ENCODE assay signal across 24 cellular contexts in genomic region chr4:89823416-89823815, GRCh38. TPM values are rescaled to one million over a fixed set of nuclear protein-coding genes. Genes with fewer than 3 reads are reported as not detected.
DNase-seq lines count a peak whose midpoint lies in the region; ATAC-seq and TF ChIP-seq lines count a peak whose summit lies in the region.
"Had no signal": no experiment of that assay in that cellular context is flagged by ENCODE, and none has a peak within 500 bp of the region (broad histone marks: within the 10 kb centered on the region; RNA-seq: fewer than 3 reads in every experiment).

No MANE protein-coding gene starts in this region.

- no peaks in the 10 kb centered on the region for H3K4me1 Mint-ChIP-seq in GM23338

- no peak for TF ChIP-seq CTCF in fibroblast of pulmonary artery (IDR thresholded peaks at IDR 0.05; ENCODE audit: low read length, missing control alignments)
- TF ChIP-seq CTCF in GM23338 (conservative IDR thresholded peaks at IDR 0.05; ENCODE audit: low read depth in 2 of 2) = no peak

- H3F3A ChIP-seq in GM23338 (replicated peaks; ENCODE audit: low read depth) = no peaks in the 10 kb centered on the region

- H3K9me3 Mint-ChIP-seq in GM23338 = no peaks in the 10 kb centered on the region
- H3K9me3 Mint-ChIP-seq: activated T-cell treated with anti-CD3 and anti-CD28 coated beads, Interleukin-2, amount 50 U/mL, for 4 hours; naive B cell; type B pancreatic cell had no signal

- H2AFZ ChIP-seq in GM23338 = no peak overlapping the region

- CTCF ChIA-PET in HEK293T (lab: Yijun Ruan, JAX) = no interaction called here

- H3K4me2 ChIP-seq in GM23338 = no peak overlapping the region

- H3K4me3 ChIP-seq in fibroblast of pulmonary artery (replicated peaks; ENCODE audit: low read depth, low read length) (no peak overlapping the region), GM23338 (no peak overlapping the region)
- H3K4me3 ChIP-seq: cardiac muscle cell, left lung had no signal

- POLR2A ChIA-PET in HEK293T (lab: Yijun Ruan, JAX) = no interaction called here

- H3K36me3 Mint-ChIP-seq in GM23338 (ENCODE audit: low read depth) = no peaks in the 10 kb centered on the region; the same call in 2 of the 3 replicates
- H3K36me3 Mint-ChIP-seq: CD8-positive, alpha-beta memory T cell; naive B cell had no signal

- H3K4me1 ChIP-seq in GM23338 (ENCODE audit: insufficient read depth) = no peaks in the 10 kb centered on the region

- H3K27me3 ChIP-seq in GM23338 (ENCODE audit: insufficient read depth) = no peaks in the 10 kb centered on the region
- H3K27me3 ChIP-seq: cardiac muscle cell, foreskin keratinocyte, left lung had no signal

- no peak overlapping the region for H3K27ac Mint-ChIP-seq in GM23338
- H3K27ac Mint-ChIP-seq: B cell; CD8-positive, alpha-beta memory T cell; type B pancreatic cell had no signal

- no peak overlapping the region for H3K4me3 Mint-ChIP-seq in GM23338
- H3K4me3 Mint-ChIP-seq: activated T-cell treated with anti-CD3 and anti-CD28 coated beads, Interleukin-2, amount 50 U/mL, for 4 hours; B cell; CD8-positive, alpha-beta memory T cell; naive B cell; type B pancreatic cell had no signal

- no peak for ATAC-seq in GM23338
- ATAC-seq: activated T-cell treated with anti-CD3 and anti-CD28 coated beads, Interleukin-2, amount 50 U/mL, for 4 hours; foreskin keratinocyte; left lung had no signal

- no peaks in the 10 kb centered on the region for H3K9me2 ChIP-seq in GM23338 (ENCODE audit: insufficient read depth)

- H3K36me3 ChIP-seq in GM23338 (ENCODE audit: insufficient read depth) = no peaks in the 10 kb centered on the region
- H3K36me3 ChIP-seq: cardiac muscle cell, left lung had no signal

- DNase-seq in A172 (ENCODE audit: low spot score) = peak; percentile 1
- DNase-seq in LHCN-M2 (ENCODE audit: low read depth) = peak; percentile 4
- DNase-seq in astrocyte of the hippocampus (ENCODE audit: low read depth, low spot score) = peak; percentile 49
- DNase-seq in fibroblast of pulmonary artery (ENCODE audit: low read depth) = peak; percentile 80
- DNase-seq in HEK293T (ENCODE audit: extremely low spot score) = no peak
- DNase-seq in DMS79 (lab: John Stamatoyannopoulos, UW) = no peak
- DNase-seq in NK-92 (lab: John Stamatoyannopoulos, UW; ENCODE audit: unreplicated experiment) = no peak
- DNase-seq in GM23338 (ENCODE audit: low spot score) = no peak
- DNase-seq: activated CD4-positive, alpha-beta T cell treated with anti-CD3 and anti-CD28 coated beads for 48 hours; activated T-cell treated with anti-CD3 and anti-CD28 coated beads, Interleukin-2, amount 50 U/mL, for 4 hours; CD8-positive, alpha-beta memory T cell; cortex of kidney; Karpas-422; left lung; naive B cell; NCI-H1694; NCI-H524 treated with DMSO at 0.1 percent for 48 hours; small intestine; stimulated activated CD4-positive, alpha-beta T cell treated with anti-CD3 and anti-CD28 coated beads, Interleukin-1b, Interleukin-23, amount 100 ng/mL, for 48 hours; T-helper 2 cell had no signal

- H4K20me1 ChIP-seq in GM23338 (replicated peaks; ENCODE audit: insufficient read depth) = no peaks in the 10 kb centered on the region

- H3K27me3 Mint-ChIP-seq in GM23338 (ENCODE audit: insufficient read depth, low read depth, poor library complexity) = no peaks in the 10 kb centered on the region
- H3K27me3 Mint-ChIP-seq: B cell, naive B cell, type B pancreatic cell had no signal

- no peak overlapping the region for H3K27ac ChIP-seq in GM23338 (ENCODE audit: low read depth)
- H3K27ac ChIP-seq: cardiac muscle cell, foreskin keratinocyte, left lung had no signal

- no peaks in the 10 kb centered on the region for H3K79me2 ChIP-seq in GM23338 (replicated peaks; ENCODE audit: insufficient read depth)

TF ChIP-seq in HEK293T, 16 proteins besides CTCF, POLR2A, EP300 and RAD21:
- TF ChIP-seq ZNF384 (IDR thresholded peaks at IDR 0.05) = no peak
- TF ChIP-seq SP1 (IDR thresholded peaks at IDR 0.05) = no peak
- TF ChIP-seq ELF4 (IDR thresholded peaks at IDR 0.05) = no peak
- no peak for TF ChIP-seq TARDBP (IDR thresholded peaks at IDR 0.05)
- no peak for TF ChIP-seq NFRKB (IDR thresholded peaks at IDR 0.05)
- TF ChIP-seq BHLHE40 (IDR thresholded peaks at IDR 0.05; ENCODE audit: borderline replicate concordance) = no peak
- TF ChIP-seq HDGF (IDR thresholded peaks at IDR 0.05; ENCODE audit: borderline replicate concordance) = no peak
- no peak for TF ChIP-seq FOXK2 (IDR thresholded peaks at IDR 0.05)
- TF ChIP-seq FOXM1 (IDR thresholded peaks at IDR 0.05; ENCODE audit: borderline replicate concordance) = no peak
- TF ChIP-seq LEF1 (IDR thresholded peaks at IDR 0.05; ENCODE audit: borderline replicate concordance) = no peak
- no peak for TF ChIP-seq FOXA1 (IDR thresholded peaks at IDR 0.05)
- no peak for TF ChIP-seq L3MBTL2 (conservative IDR thresholded peaks at IDR 0.05)
- TF ChIP-seq ARNT (IDR thresholded peaks at IDR 0.05) = no peak

TF ChIP-seq in GM23338, 12 proteins besides CTCF, POLR2A, EP300 and RAD21:
- TF ChIP-seq CREB1 (CRISPR knock-in tag; IDR thresholded peaks at IDR 0.05; ENCODE audit: low read depth) (no peak), ZNF331 (CRISPR knock-in tag; IDR thresholded peaks at IDR 0.05; ENCODE audit: low read depth) (no peak), EZH2 (IDR thresholded peaks at IDR 0.05; ENCODE audit: low read depth, unreplicated experiment) (no peak), EZH2phosphoT487 (IDR thresholded peaks at IDR 0.05; ENCODE audit: unreplicated experiment) (no peak), STAT1 (IDR thresholded peaks at IDR 0.05; ENCODE audit: unreplicated experiment) (no peak), POLR2AphosphoS5 (IDR thresholded peaks at IDR 0.05; ENCODE audit: low read depth) (no peak)
- TF ChIP-seq, protein P1, sequence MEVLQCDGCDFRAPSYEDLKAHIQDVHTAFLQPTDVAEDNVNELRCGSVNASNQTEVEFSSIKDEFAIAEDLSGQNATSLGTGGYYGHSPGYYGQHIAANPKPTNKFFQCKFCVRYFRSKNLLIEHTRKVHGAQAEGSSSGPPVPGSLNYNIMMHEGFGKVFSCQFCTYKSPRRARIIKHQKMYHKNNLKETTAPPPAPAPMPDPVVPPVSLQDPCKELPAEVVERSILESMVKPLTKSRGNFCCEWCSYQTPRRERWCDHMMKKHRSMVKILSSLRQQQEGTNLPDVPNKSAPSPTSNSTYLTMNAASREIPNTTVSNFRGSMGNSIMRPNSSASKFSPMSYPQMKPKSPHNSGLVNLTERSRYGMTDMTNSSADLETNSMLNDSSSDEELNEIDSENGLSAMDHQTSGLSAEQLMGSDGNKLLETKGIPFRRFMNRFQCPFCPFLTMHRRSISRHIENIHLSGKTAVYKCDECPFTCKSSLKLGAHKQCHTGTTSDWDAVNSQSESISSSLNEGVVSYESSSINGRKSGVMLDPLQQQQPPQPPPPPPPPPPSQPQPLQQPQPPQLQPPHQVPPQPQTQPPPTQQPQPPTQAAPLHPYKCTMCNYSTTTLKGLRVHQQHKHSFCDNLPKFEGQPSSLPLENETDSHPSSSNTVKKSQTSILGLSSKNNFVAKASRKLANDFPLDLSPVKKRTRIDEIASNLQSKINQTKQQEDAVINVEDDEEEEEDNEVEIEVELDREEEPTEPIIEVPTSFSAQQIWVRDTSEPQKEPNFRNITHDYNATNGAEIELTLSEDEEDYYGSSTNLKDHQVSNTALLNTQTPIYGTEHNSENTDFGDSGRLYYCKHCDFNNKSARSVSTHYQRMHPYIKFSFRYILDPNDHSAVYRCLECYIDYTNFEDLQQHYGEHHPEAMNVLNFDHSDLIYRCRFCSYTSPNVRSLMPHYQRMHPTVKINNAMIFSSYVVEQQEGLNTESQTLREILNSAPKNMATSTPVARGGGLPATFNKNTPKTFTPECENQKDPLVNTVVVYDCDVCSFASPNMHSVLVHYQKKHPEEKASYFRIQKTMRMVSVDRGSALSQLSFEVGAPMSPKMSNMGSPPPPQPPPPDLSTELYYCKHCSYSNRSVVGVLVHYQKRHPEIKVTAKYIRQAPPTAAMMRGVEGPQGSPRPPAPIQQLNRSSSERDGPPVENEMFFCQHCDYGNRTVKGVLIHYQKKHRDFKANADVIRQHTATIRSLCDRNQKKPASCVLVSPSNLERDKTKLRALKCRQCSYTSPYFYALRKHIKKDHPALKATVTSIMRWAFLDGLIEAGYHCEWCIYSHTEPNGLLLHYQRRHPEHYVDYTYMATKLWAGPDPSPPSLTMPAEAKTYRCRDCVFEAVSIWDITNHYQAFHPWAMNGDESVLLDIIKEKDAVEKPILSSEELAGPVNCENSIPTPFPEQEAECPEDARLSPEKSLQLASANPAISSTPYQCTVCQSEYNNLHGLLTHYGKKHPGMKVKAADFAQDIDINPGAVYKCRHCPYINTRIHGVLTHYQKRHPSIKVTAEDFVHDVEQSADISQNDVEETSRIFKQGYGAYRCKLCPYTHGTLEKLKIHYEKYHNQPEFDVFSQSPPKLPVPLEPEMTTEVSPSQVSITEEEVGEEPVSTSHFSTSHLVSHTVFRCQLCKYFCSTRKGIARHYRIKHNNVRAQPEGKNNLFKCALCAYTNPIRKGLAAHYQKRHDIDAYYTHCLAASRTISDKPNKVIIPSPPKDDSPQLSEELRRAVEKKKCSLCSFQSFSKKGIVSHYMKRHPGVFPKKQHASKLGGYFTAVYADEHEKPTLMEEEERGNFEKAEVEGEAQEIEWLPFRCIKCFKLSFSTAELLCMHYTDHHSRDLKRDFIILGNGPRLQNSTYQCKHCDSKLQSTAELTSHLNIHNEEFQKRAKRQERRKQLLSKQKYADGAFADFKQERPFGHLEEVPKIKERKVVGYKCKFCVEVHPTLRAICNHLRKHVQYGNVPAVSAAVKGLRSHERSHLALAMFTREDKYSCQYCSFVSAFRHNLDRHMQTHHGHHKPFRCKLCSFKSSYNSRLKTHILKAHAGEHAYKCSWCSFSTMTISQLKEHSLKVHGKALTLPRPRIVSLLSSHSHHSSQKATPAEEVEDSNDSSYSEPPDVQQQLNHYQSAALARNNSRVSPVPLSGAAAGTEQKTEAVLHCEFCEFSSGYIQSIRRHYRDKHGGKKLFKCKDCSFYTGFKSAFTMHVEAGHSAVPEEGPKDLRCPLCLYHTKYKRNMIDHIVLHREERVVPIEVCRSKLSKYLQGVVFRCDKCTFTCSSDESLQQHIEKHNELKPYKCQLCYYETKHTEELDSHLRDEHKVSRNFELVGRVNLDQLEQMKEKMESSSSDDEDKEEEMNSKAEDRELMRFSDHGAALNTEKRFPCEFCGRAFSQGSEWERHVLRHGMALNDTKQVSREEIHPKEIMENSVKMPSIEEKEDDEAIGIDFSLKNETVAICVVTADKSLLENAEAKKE (CRISPR knock-in tag; IDR thresholded peaks at IDR 0.05) = no peak
TF ChIP-seq in GM23338: peak in this region for 0.

RNA-seq across cellular contexts. Expression of gene SNCA, which starts 13.5 kb away (rescaled TPM):
- not detected in 2 replicates for total RNA-seq in A172 (2014; rRNA removed; shearing (Covaris generic))
- total RNA-seq in LHCN-M2 (2014; rRNA removed) = 10.1 TPM in 1 of 2 replicates, not detected in the other
- 0.16 TPM for polyA plus RNA-seq in LHCN-M2 (2012)
- 13.0 and 15.6 TPM in 2 replicates for total RNA-seq in GM23338 (2014; rRNA removed; shearing (Covaris generic))
- 26.3 and 31.1 TPM in 2 replicates for polyA plus RNA-seq in GM23338 (2016; fragmentation: Nextera tagmentation; extraction: Ambion mirVana)

Comparison
In these comparisons a context has a peak if more than half of its experiments do, and no peak if none do; other contexts are left out.
1. DNase-seq: peak in A172 (single experiment), LHCN-M2 (single experiment), astrocyte of the hippocampus (single experiment) and fibroblast of pulmonary artery (single experiment); none in HEK293T (single experiment), DMS79 (single experiment), NK-92 (single experiment) and GM23338 (single experiment).